ENCODE assay signal across 21 cellular contexts in the genomic region with DNA sequence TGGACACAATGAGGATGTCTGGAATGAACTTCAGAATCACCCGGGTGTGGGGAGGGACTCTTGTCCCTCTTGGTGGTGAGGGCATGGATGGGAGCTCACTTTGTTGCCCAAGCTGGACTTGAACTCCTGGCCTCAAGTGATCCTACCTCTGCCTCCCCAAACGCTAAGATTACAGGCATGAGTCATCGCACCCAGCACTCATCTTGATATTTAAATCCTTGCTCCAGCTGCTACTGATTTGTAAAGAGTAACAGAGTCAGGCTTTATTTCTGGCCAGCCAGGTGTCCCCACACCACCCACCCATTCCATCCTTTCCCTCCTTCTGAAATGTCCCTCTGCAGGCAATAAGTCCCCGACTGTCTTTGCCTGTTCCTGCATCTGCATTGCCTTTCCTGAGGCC. TPM values are rescaled to one million over a fixed set of nuclear protein-coding genes. Genes with fewer than 3 reads are reported as not detected.
DNase-seq lines count a peak whose midpoint lies in the region; ATAC-seq and TF ChIP-seq lines count a peak whose summit lies in the region.
"Had no signal": no experiment of that assay in that cellular context is flagged by ENCODE, and none has a peak within 500 bp of the region (broad histone marks: within the 10 kb centered on the region; RNA-seq: fewer than 3 reads in every experiment).

No MANE protein-coding gene starts in this region.

- intact Hi-C loops in activated CD8-positive, alpha-beta T cell treated with anti-CD3 and anti-CD28 coated beads for 36 hours (cut with micrococcal nuclease), result no loop called here

- peaks cover 55% of the 10 kb centered on the region for H3K36me3 Mint-ChIP-seq in activated CD8-positive, alpha-beta T cell treated with anti-CD3 and anti-CD28 coated beads for 36 hours (ENCODE audit: low read depth)
- H3K36me3 Mint-ChIP-seq in activated CD8-positive, alpha-beta T cell treated with anti-CD3 and anti-CD28 coated beads, Interleukin-2, amount 10 ng/mL, durations not matched to agents 7 days and 5 days (ENCODE audit: low read depth), result peaks cover 59% of the 10 kb centered on the region
- peaks cover 85% of the 10 kb centered on the region for H3K36me3 Mint-ChIP-seq in activated T-helper 17 cell treated with anti-CD3 and anti-CD28 coated beads, Interleukin-2, amount 50 U/mL, for 72 hours (ENCODE audit: low read depth)
- peaks cover 18% of the 10 kb centered on the region for H3K36me3 Mint-ChIP-seq in neural crest cell (ENCODE audit: low read depth)
- H3K36me3 Mint-ChIP-seq in stimulated activated naive B cell treated with anti-CD40 and anti-IgM and Interleukin-4, amounts not matched to agents 10 μg/mL and 1 μg/mL and 100 μg/mL, for 72 hours, result peaks cover 42 to 58% of the 10 kb centered on the region in 2 donors

- no peak for ATAC-seq in activated CD8-positive, alpha-beta T cell treated with anti-CD3 and anti-CD28 coated beads for 36 hours
- ATAC-seq in activated CD8-positive, alpha-beta T cell treated with anti-CD3 and anti-CD28 coated beads, Interleukin-2, amount 10 ng/mL, durations not matched to agents 7 days and 5 days, result no peak
- no peak for ATAC-seq in activated T-helper 17 cell treated with anti-CD3 and anti-CD28 coated beads, Interleukin-2, amount 50 U/mL, for 72 hours (replicated peaks)
- ATAC-seq in stimulated activated naive B cell treated with anti-CD40 and anti-IgM and Interleukin-4, amounts not matched to agents 10 μg/mL and 1 μg/mL and 100 μg/mL, for 72 hours (replicated peaks), result no peak
- ATAC-seq: HCT116, Right ventricle myocardium inferior had no signal

- no peak for TF ChIP-seq CTCF in activated CD8-positive, alpha-beta T cell treated with anti-CD3 and anti-CD28 coated beads for 36 hours (IDR thresholded peaks at IDR 0.05)
- no peak for TF ChIP-seq CTCF in neural crest cell (conservative IDR thresholded peaks at IDR 0.05)

- H3K27me3 Mint-ChIP-seq in activated CD8-positive, alpha-beta T cell treated with anti-CD3 and anti-CD28 coated beads for 36 hours, result no peaks in the 10 kb centered on the region
- no peaks in the 10 kb centered on the region for H3K27me3 Mint-ChIP-seq in activated CD8-positive, alpha-beta T cell treated with anti-CD3 and anti-CD28 coated beads, Interleukin-2, amount 10 ng/mL, durations not matched to agents 7 days and 5 days (ENCODE audit: low read depth)
- H3K27me3 Mint-ChIP-seq in activated T-helper 17 cell treated with anti-CD3 and anti-CD28 coated beads, Interleukin-2, amount 50 U/mL, for 72 hours, result no peaks in the 10 kb centered on the region
- H3K27me3 Mint-ChIP-seq in neural crest cell (ENCODE audit: low read depth), result no peaks in the 10 kb centered on the region
- no peaks in the 10 kb centered on the region for H3K27me3 Mint-ChIP-seq in stimulated activated naive B cell treated with anti-CD40 and anti-IgM and Interleukin-4, amounts not matched to agents 10 μg/mL and 1 μg/mL and 100 μg/mL, for 72 hours

- no peaks in the 10 kb centered on the region for H3K9me3 Mint-ChIP-seq in activated CD8-positive, alpha-beta T cell treated with anti-CD3 and anti-CD28 coated beads for 36 hours
- H3K9me3 Mint-ChIP-seq in activated CD8-positive, alpha-beta T cell treated with anti-CD3 and anti-CD28 coated beads, Interleukin-2, amount 10 ng/mL, durations not matched to agents 7 days and 5 days (ENCODE audit: insufficient read depth), result no peaks in the 10 kb centered on the region
- no peaks in the 10 kb centered on the region for H3K9me3 Mint-ChIP-seq in activated T-helper 17 cell treated with anti-CD3 and anti-CD28 coated beads, Interleukin-2, amount 50 U/mL, for 72 hours
- no peaks in the 10 kb centered on the region for H3K9me3 Mint-ChIP-seq in neural crest cell
- no peaks in the 10 kb centered on the region for H3K9me3 Mint-ChIP-seq in stimulated activated naive B cell treated with anti-CD40 and anti-IgM and Interleukin-4, amounts not matched to agents 10 μg/mL and 1 μg/mL and 100 μg/mL, for 72 hours

- CTCF ChIA-PET in activated CD8-positive, alpha-beta T cell treated with anti-CD3 and anti-CD28 coated beads for 36 hours (lab: Charles Lee), result interaction anchor here (1.4 kb wide), 1 partner anchor 11 kb away, joined by 3 read pairs; no protein-coding TSS in a partner anchor
- CTCF ChIA-PET in activated CD8-positive, alpha-beta T cell treated with anti-CD3 and anti-CD28 coated beads, Interleukin-2, amount 10 ng/mL, durations not matched to agents 7 days and 5 days (lab: Charles Lee), result no interaction called here

- DNase-seq in activated CD8-positive, alpha-beta T cell treated with anti-CD3 and anti-CD28 coated beads for 36 hours, result no peak
- DNase-seq in activated CD8-positive, alpha-beta T cell treated with anti-CD3 and anti-CD28 coated beads, Interleukin-2, amount 10 ng/mL, durations not matched to agents 7 days and 5 days, result no peak
- DNase-seq in neural crest cell (ENCODE audit: low read depth, low spot score) (no peak), T-helper 1 cell (no peak), NCI-H2171 treated with DMSO at 0.1 percent for 48 hours (lab: John Stamatoyannopoulos, UW) (no peak), NCI-H774 (lab: John Stamatoyannopoulos, UW) (no peak)
- DNase-seq in stimulated activated naive B cell treated with anti-CD40 and anti-IgM and Interleukin-4, amounts not matched to agents 10 μg/mL and 1 μg/mL and 100 μg/mL, for 72 hours, result no peak
- DNase-seq: 8988T, GOT3, Kasumi-1, MG63, NCI-H1417, NCI-H187, NCI-H2227 treated with DMSO at 0.1 percent for 48 hours, NCI-H510A treated with DMSO at 0.1 percent for 48 hours, OCI-M1 had no signal

- H3K4me1 Mint-ChIP-seq in activated CD8-positive, alpha-beta T cell treated with anti-CD3 and anti-CD28 coated beads for 36 hours (ENCODE audit: low read depth), result peaks cover 14% of the 10 kb centered on the region
- H3K4me1 Mint-ChIP-seq in activated CD8-positive, alpha-beta T cell treated with anti-CD3 and anti-CD28 coated beads, Interleukin-2, amount 10 ng/mL, durations not matched to agents 7 days and 5 days (ENCODE audit: low read depth), result peaks cover 18% of the 10 kb centered on the region
- peaks cover 4% of the 10 kb centered on the region for H3K4me1 Mint-ChIP-seq in activated T-helper 17 cell treated with anti-CD3 and anti-CD28 coated beads, Interleukin-2, amount 50 U/mL, for 72 hours
- peaks cover 6% of the 10 kb centered on the region for H3K4me1 Mint-ChIP-seq in neural crest cell
- H3K4me1 Mint-ChIP-seq in stimulated activated naive B cell treated with anti-CD40 and anti-IgM and Interleukin-4, amounts not matched to agents 10 μg/mL and 1 μg/mL and 100 μg/mL, for 72 hours, result peaks cover 10 to 13% of the 10 kb centered on the region in 2 donors

- POLR2A ChIA-PET in activated CD8-positive, alpha-beta T cell treated with anti-CD3 and anti-CD28 coated beads for 36 hours (lab: Charles Lee), result interaction anchor here (1.2 kb wide), 1 partner anchor 9 kb away, joined by 3 read pairs; no protein-coding TSS in a partner anchor
- POLR2A ChIA-PET in activated CD8-positive, alpha-beta T cell treated with anti-CD3 and anti-CD28 coated beads, Interleukin-2, amount 10 ng/mL, durations not matched to agents 7 days and 5 days (lab: Charles Lee), result interaction anchor here (1.1 kb wide), 1 partner anchor 16 kb away, joined by 3 read pairs; no protein-coding TSS in a partner anchor

- H3K27ac Mint-ChIP-seq in activated CD8-positive, alpha-beta T cell treated with anti-CD3 and anti-CD28 coated beads for 36 hours, result peak overlapping the region; percentile 21
- H3K27ac Mint-ChIP-seq in activated CD8-positive, alpha-beta T cell treated with anti-CD3 and anti-CD28 coated beads, Interleukin-2, amount 10 ng/mL, durations not matched to agents 7 days and 5 days, result no peak overlapping the region
- peak overlapping the region; percentile 17 for H3K27ac Mint-ChIP-seq in activated T-helper 17 cell treated with anti-CD3 and anti-CD28 coated beads, Interleukin-2, amount 50 U/mL, for 72 hours
- H3K27ac Mint-ChIP-seq in neural crest cell (ENCODE audit: unreplicated experiment), result no peak overlapping the region
- H3K27ac Mint-ChIP-seq in stimulated activated naive B cell treated with anti-CD40 and anti-IgM and Interleukin-4, amounts not matched to agents 10 μg/mL and 1 μg/mL and 100 μg/mL, for 72 hours, result peak overlapping the region; percentile 47

- H3K4me3 Mint-ChIP-seq in activated CD8-positive, alpha-beta T cell treated with anti-CD3 and anti-CD28 coated beads for 36 hours, result no peak overlapping the region
- H3K4me3 Mint-ChIP-seq in activated CD8-positive, alpha-beta T cell treated with anti-CD3 and anti-CD28 coated beads, Interleukin-2, amount 10 ng/mL, durations not matched to agents 7 days and 5 days, result no peak overlapping the region
- no peak overlapping the region for H3K4me3 Mint-ChIP-seq in activated T-helper 17 cell treated with anti-CD3 and anti-CD28 coated beads, Interleukin-2, amount 50 U/mL, for 72 hours
- peak overlapping the region; percentile 45 for H3K4me3 Mint-ChIP-seq in neural crest cell
- H3K4me3 Mint-ChIP-seq in stimulated activated naive B cell treated with anti-CD40 and anti-IgM and Interleukin-4, amounts not matched to agents 10 μg/mL and 1 μg/mL and 100 μg/mL, for 72 hours, result no peak overlapping the region

RNA-seq across cellular contexts. Expression of a gene that starts 4.9 kb away (rescaled TPM):
- total RNA-seq in activated CD8-positive, alpha-beta T cell treated with anti-CD3 and anti-CD28 coated beads for 36 hours, result 100 to 1,000 TPM; 112 to 133 TPM
- 10 to 100 TPM; 79.4 to 82.0 TPM for total RNA-seq in activated CD8-positive, alpha-beta T cell treated with anti-CD3 and anti-CD28 coated beads, Interleukin-2, amount 10 ng/mL, durations not matched to agents 7 days and 5 days
- total RNA-seq in activated T-helper 17 cell treated with anti-CD3 and anti-CD28 coated beads, Interleukin-2, amount 50 U/mL, for 72 hours, result 10 to 100 TPM; 47.4 to 86.9 TPM
- 68.5 and 69.7 TPM in 2 replicates for total RNA-seq in neural crest cell

RNA-seq across cellular contexts. Expression of a gene that starts 5.2 kb away (rescaled TPM):
- 10 to 100 TPM; 18.5 to 19.1 TPM for total RNA-seq in activated CD8-positive, alpha-beta T cell treated with anti-CD3 and anti-CD28 coated beads for 36 hours
- 10 to 100 TPM; 21.0 to 22.6 TPM for total RNA-seq in activated CD8-positive, alpha-beta T cell treated with anti-CD3 and anti-CD28 coated beads, Interleukin-2, amount 10 ng/mL, durations not matched to agents 7 days and 5 days
- 10 to 100 TPM; 14.2 to 23.9 TPM for total RNA-seq in activated T-helper 17 cell treated with anti-CD3 and anti-CD28 coated beads, Interleukin-2, amount 50 U/mL, for 72 hours
- total RNA-seq in neural crest cell, result 20.0 and 20.1 TPM in 2 replicates

RNA-seq across cellular contexts. Expression of a gene that starts 30.8 kb away (rescaled TPM):
- 1 to 10 TPM; 1.7 to 1.9 TPM for total RNA-seq in activated CD8-positive, alpha-beta T cell treated with anti-CD3 and anti-CD28 coated beads for 36 hours
- under 1 TPM; 0.23 to 0.34 TPM for total RNA-seq in activated CD8-positive, alpha-beta T cell treated with anti-CD3 and anti-CD28 coated beads, Interleukin-2, amount 10 ng/mL, durations not matched to agents 7 days and 5 days
- 1 to 10 TPM in 1 of 2 donors, under 1 TPM in 1; 0.32 to 1.2 TPM for total RNA-seq in activated T-helper 17 cell treated with anti-CD3 and anti-CD28 coated beads, Interleukin-2, amount 50 U/mL, for 72 hours
- not detected in 2 replicates for total RNA-seq in neural crest cell
- total RNA-seq: Daoy, Right ventricle myocardium inferior, SJSA1 had no signal

RNA-seq across cellular contexts. Expression of a gene that starts 40.9 kb away (rescaled TPM):
- total RNA-seq in activated CD8-positive, alpha-beta T cell treated with anti-CD3 and anti-CD28 coated beads for 36 hours, result 10 to 100 TPM; 29.9 to 33.5 TPM
- 10 to 100 TPM; 13.7 to 16.1 TPM for total RNA-seq in activated CD8-positive, alpha-beta T cell treated with anti-CD3 and anti-CD28 coated beads, Interleukin-2, amount 10 ng/mL, durations not matched to agents 7 days and 5 days
- 10 to 100 TPM; 29.4 to 67.7 TPM for total RNA-seq in activated T-helper 17 cell treated with anti-CD3 and anti-CD28 coated beads, Interleukin-2, amount 50 U/mL, for 72 hours
- 18.3 and 18.9 TPM in 2 replicates for total RNA-seq in neural crest cell

RNA-seq across cellular contexts. Expression of a gene that starts 44.8 kb away (rescaled TPM):
- 10 to 100 TPM in 1 of 2 experiments, 1 to 10 TPM in 1; 9.8 to 12.4 TPM for total RNA-seq in activated CD8-positive, alpha-beta T cell treated with anti-CD3 and anti-CD28 coated beads for 36 hours
- under 1 TPM; 0.26 to 0.47 TPM for total RNA-seq in activated CD8-positive, alpha-beta T cell treated with anti-CD3 and anti-CD28 coated beads, Interleukin-2, amount 10 ng/mL, durations not matched to agents 7 days and 5 days
- total RNA-seq in activated T-helper 17 cell treated with anti-CD3 and anti-CD28 coated beads, Interleukin-2, amount 50 U/mL, for 72 hours, result 10 to 100 TPM in 1 of 2 donors, 1 to 10 TPM in 1; 1.0 to 21.3 TPM
- not detected in 2 replicates for total RNA-seq in neural crest cell
- total RNA-seq: Right ventricle myocardium inferior, SJSA1 had no signal

Comparison
In these comparisons a context has a peak if more than half of its experiments do, and no peak if none do; other contexts are left out.
1. H3K27ac Mint-ChIP-seq: peak in activated CD8-positive, alpha-beta T cell treated with anti-CD3 and anti-CD28 coated beads for 36 hours (single experiment), activated T-helper 17 cell treated with anti-CD3 and anti-CD28 coated beads, Interleukin-2, amount 50 U/mL, for 72 hours (single experiment) and stimulated activated naive B cell treated with anti-CD40 and anti-IgM and Interleukin-4, amounts not matched to agents 10 μg/mL and 1 μg/mL and 100 μg/mL, for 72 hours (single experiment); none in activated CD8-positive, alpha-beta T cell treated with anti-CD3 and anti-CD28 coated beads, Interleukin-2, amount 10 ng/mL, durations not matched to agents 7 days and 5 days (single experiment) and neural crest cell (single experiment).